12 cellular contexts compared by ENCODE assay signal in genomic region chr16:73037331-73037745, GRCh38. TPM values are rescaled to one million over a fixed set of nuclear protein-coding genes. Genes with fewer than 3 reads are reported as not detected.
DNase-seq lines count a peak whose midpoint lies in the region; ATAC-seq and TF ChIP-seq lines count a peak whose summit lies in the region.
"Had no signal": no experiment of that assay in that cellular context is flagged by ENCODE, and none has a peak within 500 bp of the region (broad histone marks: within the 10 kb centered on the region; RNA-seq: fewer than 3 reads in every experiment).

No MANE protein-coding gene starts in this region.

- H4K20me1 ChIP-seq in KMS-11 (ENCODE audit: insufficient read depth) = no peaks in the 10 kb centered on the region

- TF ChIP-seq CTCF in KMS-11 (conservative IDR thresholded peaks at IDR 0.05; ENCODE audit: low read depth, low read length) (no peak), psoas muscle (IDR thresholded peaks at IDR 0.05) (no peak)

- no peaks in the 10 kb centered on the region for H3K9me3 ChIP-seq in psoas muscle

- H3K27ac ChIP-seq in KMS-11 (no peak overlapping the region), psoas muscle (peak overlapping the region; percentile 83)

- H3K27me3 ChIP-seq in KMS-11 (ENCODE audit: insufficient read depth, low read depth) (no peaks in the 10 kb centered on the region), psoas muscle (ENCODE audit: insufficient read depth in 3 of 3, low read length in 2 of 3) (no peaks in the 10 kb centered on the region)

- ATAC-seq in GM18870 (IDR thresholded peaks at IDR 0.05; ENCODE audit: unreplicated experiment) = peak; percentile 46
- peak; percentile 91 for ATAC-seq in left ventricle myocardium superior
- ATAC-seq in psoas muscle = peak; percentile 81 to 89 (median 89)
- ATAC-seq in esophagus mucosa = no peak

- peak; percentile 59 for DNase-seq in left ventricle myocardium superior
- peak; percentile 46 to 81 for DNase-seq in psoas muscle
- no peak for DNase-seq in epidermal melanocyte (ENCODE audit: insufficient read length, low spot score)
- no peak for DNase-seq in NCI-H2107 (lab: John Stamatoyannopoulos, UW)
- DNase-seq in stimulated activated CD4-positive, alpha-beta T cell treated with anti-CD3 and anti-CD28 coated beads, Interleukin-1b, Interleukin-23, amount 100 ng/mL, for 48 hours = no peak
- DNase-seq: activated T-cell treated with anti-CD3 and anti-CD28 coated beads, Interleukin-2, amount 50 U/mL, for 24 hours; Calu3; NCI-H187 treated with DMSO at 0.1 percent for 48 hours; SW 1271 had no signal

- intact Hi-C loops in left ventricle myocardium superior (cut with micrococcal nuclease) = no loop called here
- intact Hi-C loops in psoas muscle (cut with DNase I) = no loop called here

- no peak overlapping the region for H2AFZ ChIP-seq in KMS-11 (ENCODE audit: low read depth)

- peak overlapping the region; percentile 27; the same call in 1 of the 2 replicates for H3K4me2 ChIP-seq in KMS-11

- H3K4me1 ChIP-seq in KMS-11 (ENCODE audit: low read depth, poor library complexity, severe bottlenecking) (peaks cover 20% of the 10 kb centered on the region), psoas muscle (peaks cover 95% of the 10 kb centered on the region)

- H3K79me2 ChIP-seq in KMS-11 (ENCODE audit: insufficient read depth, low read depth) = no peaks in the 10 kb centered on the region

- H3K36me3 ChIP-seq in KMS-11 (ENCODE audit: insufficient read depth) (no peaks in the 10 kb centered on the region), psoas muscle (ENCODE audit: insufficient read depth in 1 of 2, low read depth in 1 of 2) (no peaks in the 10 kb centered on the region)

- no peak overlapping the region for H3K4me3 ChIP-seq in KMS-11 (IDR thresholded peaks at IDR 0.05; ENCODE audit: insufficient read depth, low read depth, low read length)
- no peak overlapping the region for H3K4me3 ChIP-seq in psoas muscle

- H3K9ac ChIP-seq in KMS-11 = no peak overlapping the region

- WGBS in psoas muscle, 3 donors = 15 to 21% (median 19%) methylated on average over 5 of the region's 5 CpGs

RNA-seq across cellular contexts. Expression of gene ZFHX3, which starts 10.6 kb away (rescaled TPM):
- total RNA-seq in left ventricle myocardium superior = 8.1 TPM
- 10 to 100 TPM; 10.6 to 36.9 (median 26.2) TPM for total RNA-seq in psoas muscle
- polyA plus RNA-seq in psoas muscle = 10 to 100 TPM in 1 of 3 donors, 1 to 10 TPM in 2; 3.3 to 11.5 (median 5.2) TPM
- total RNA-seq in esophagus mucosa = 3.9 TPM

Comparison
In these comparisons a context has a peak if more than half of its experiments do, and no peak if none do; other contexts are left out.
1. DNase-seq: peak in left ventricle myocardium superior (single experiment) and psoas muscle (2 of 2); none in epidermal melanocyte (single experiment), NCI-H2107 (single experiment) and stimulated activated CD4-positive, alpha-beta T cell treated with anti-CD3 and anti-CD28 coated beads, Interleukin-1b, Interleukin-23, amount 100 ng/mL, for 48 hours (single experiment).